In genomic region chr19:13782537-13782936, GRCh38 we compare ENCODE assay signal across 1 cellular context.
TF ChIP-seq lines count a peak whose summit lies in the region.

No MANE protein-coding gene starts in this region.

TF ChIP-seq in K562, 482 proteins besides CTCF, POLR2A, EP300 and RAD21:
- TF ChIP-seq NFIC (IDR thresholded peaks at IDR 0.05): peak; percentile 64
- no peak for TF ChIP-seq ZNF24 (IDR thresholded peaks at IDR 0.05)
- no peak for TF ChIP-seq SIX5 (IDR thresholded peaks at IDR 0.05; ENCODE audit: borderline replicate concordance in 1 of 2, insufficient read depth in 1 of 2, low read depth in 1 of 2, low read length in 2 of 2)
- TF ChIP-seq SNAPC5 (CRISPR knock-in tag; IDR thresholded peaks at IDR 0.05): no peak
- TF ChIP-seq, protein P1, sequence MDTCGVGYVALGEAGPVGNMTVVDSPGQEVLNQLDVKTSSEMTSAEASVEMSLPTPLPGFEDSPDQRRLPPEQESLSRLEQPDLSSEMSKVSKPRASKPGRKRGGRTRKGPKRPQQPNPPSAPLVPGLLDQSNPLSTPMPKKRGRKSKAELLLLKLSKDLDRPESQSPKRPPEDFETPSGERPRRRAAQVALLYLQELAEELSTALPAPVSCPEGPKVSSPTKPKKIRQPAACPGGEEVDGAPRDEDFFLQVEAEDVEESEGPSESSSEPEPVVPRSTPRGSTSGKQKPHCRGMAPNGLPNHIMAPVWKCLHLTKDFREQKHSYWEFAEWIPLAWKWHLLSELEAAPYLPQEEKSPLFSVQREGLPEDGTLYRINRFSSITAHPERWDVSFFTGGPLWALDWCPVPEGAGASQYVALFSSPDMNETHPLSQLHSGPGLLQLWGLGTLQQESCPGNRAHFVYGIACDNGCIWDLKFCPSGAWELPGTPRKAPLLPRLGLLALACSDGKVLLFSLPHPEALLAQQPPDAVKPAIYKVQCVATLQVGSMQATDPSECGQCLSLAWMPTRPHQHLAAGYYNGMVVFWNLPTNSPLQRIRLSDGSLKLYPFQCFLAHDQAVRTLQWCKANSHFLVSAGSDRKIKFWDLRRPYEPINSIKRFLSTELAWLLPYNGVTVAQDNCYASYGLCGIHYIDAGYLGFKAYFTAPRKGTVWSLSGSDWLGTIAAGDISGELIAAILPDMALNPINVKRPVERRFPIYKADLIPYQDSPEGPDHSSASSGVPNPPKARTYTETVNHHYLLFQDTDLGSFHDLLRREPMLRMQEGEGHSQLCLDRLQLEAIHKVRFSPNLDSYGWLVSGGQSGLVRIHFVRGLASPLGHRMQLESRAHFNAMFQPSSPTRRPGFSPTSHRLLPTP (IDR thresholded peaks at IDR 0.05; ENCODE audit: borderline replicate concordance, extremely low read depth, insufficient read length): no peak
- TF ChIP-seq ZBED1 (IDR thresholded peaks at IDR 0.05): peak; percentile 42; the same call in 1 of the 2 replicates
- TF ChIP-seq HNRNPLL (IDR thresholded peaks at IDR 0.05; ENCODE audit: low read depth, low read length, poor library complexity, severe bottlenecking): no peak
TF ChIP-seq in K562: peak in this region for 2.
